ENCODE assay signal across 26 cellular contexts in the genomic region with DNA sequence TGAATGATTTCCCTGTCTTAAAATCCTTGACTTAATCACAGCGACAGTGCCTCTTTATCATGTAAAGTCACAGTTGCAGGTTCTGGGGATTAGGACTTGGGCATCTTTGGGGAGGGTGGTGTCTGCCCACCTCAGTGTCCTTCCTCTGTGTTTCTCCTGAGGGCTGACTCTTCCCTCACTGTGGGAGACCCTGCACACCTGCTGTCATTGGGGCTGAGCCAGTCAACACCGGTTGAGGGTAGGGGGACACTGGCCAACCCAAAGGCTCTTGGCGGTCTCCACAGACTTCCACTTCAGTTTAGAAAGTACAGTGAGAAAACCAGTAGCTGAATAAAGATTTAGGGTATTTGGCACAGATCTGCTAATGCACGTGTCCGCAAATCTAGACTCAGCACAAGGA.
"Had no signal": no experiment of that assay in that cellular context is flagged by ENCODE, and none has a peak within 500 bp of the region (broad histone marks: within the 10 kb centered on the region; RNA-seq: fewer than 3 reads in every experiment).

No MANE protein-coding gene starts in this region.

- H3K27me3 ChIP-seq: colonic mucosa, esophagus squamous epithelium, gastrocnemius medialis, hepatocyte, left lung had no signal

- H3K27me3 Mint-ChIP-seq: dendritic cell treated with granulocyte-macrophage colony-stimulating factor and Interleukin-4, amounts not matched to agents 40 ng/mL and 50 ng/mL, for 4 days had no signal

- H3K27ac Mint-ChIP-seq: dendritic cell treated with granulocyte-macrophage colony-stimulating factor and Interleukin-4, amounts not matched to agents 40 ng/mL and 50 ng/mL, for 4 days; effector memory CD8-positive, alpha-beta T cell; endodermal cell; immature natural killer cell; mesothelial cell of epicardium had no signal

- H3K4me1 Mint-ChIP-seq: immature natural killer cell had no signal

- H3K36me3 Mint-ChIP-seq: immature natural killer cell had no signal

- H3K27ac ChIP-seq: colonic mucosa, epithelial cell of prostate, esophagus squamous epithelium, gastrocnemius medialis, hepatocyte, left lung, lower lobe of right lung had no signal

- DNase-seq: colonic mucosa; cortex of kidney; effector CD8-positive, alpha-beta T cell; effector memory CD8-positive, alpha-beta T cell; endodermal cell; erythroblast; esophagus squamous epithelium; foreskin fibroblast; foreskin melanocyte; gastrocnemius medialis; glutamatergic neuron; hypothalamus; immature natural killer cell; islet precursor cell; kidney; kidney glomerular epithelial cell; left ventricle myocardium superior; lower lobe of right lung; mesenchymal stem cell had no signal

- H3K4me3 ChIP-seq: colonic mucosa, esophagus squamous epithelium, gastrocnemius medialis, hepatocyte, left lung, lower lobe of right lung, mucosa of descending colon had no signal

- H3K36me3 ChIP-seq: colonic mucosa, esophagus squamous epithelium, gastrocnemius medialis, left lung, lower lobe of right lung had no signal

- H3K9me3 Mint-ChIP-seq: dendritic cell treated with granulocyte-macrophage colony-stimulating factor and Interleukin-4, amounts not matched to agents 40 ng/mL and 50 ng/mL, for 4 days; effector memory CD8-positive, alpha-beta T cell; endodermal cell; immature natural killer cell had no signal

- H3K4me1 ChIP-seq: colonic mucosa, left lung had no signal

- ATAC-seq: effector memory CD8-positive, alpha-beta T cell; esophagus mucosa; gastrocnemius medialis; left lung; left ventricle myocardium superior; lower lobe of right lung; mucosa of descending colon had no signal

- H3K4me3 Mint-ChIP-seq: dendritic cell treated with granulocyte-macrophage colony-stimulating factor and Interleukin-4, amounts not matched to agents 40 ng/mL and 50 ng/mL, for 4 days; effector memory CD8-positive, alpha-beta T cell; endodermal cell; immature natural killer cell; mesothelial cell of epicardium had no signal

- H3K9me3 ChIP-seq: colonic mucosa, esophagus squamous epithelium, gastrocnemius medialis, left lung, lower lobe of right lung, mucosa of descending colon had no signal
